Comparison of ENCODE assay signal across 1 cellular context in the genomic region with DNA sequence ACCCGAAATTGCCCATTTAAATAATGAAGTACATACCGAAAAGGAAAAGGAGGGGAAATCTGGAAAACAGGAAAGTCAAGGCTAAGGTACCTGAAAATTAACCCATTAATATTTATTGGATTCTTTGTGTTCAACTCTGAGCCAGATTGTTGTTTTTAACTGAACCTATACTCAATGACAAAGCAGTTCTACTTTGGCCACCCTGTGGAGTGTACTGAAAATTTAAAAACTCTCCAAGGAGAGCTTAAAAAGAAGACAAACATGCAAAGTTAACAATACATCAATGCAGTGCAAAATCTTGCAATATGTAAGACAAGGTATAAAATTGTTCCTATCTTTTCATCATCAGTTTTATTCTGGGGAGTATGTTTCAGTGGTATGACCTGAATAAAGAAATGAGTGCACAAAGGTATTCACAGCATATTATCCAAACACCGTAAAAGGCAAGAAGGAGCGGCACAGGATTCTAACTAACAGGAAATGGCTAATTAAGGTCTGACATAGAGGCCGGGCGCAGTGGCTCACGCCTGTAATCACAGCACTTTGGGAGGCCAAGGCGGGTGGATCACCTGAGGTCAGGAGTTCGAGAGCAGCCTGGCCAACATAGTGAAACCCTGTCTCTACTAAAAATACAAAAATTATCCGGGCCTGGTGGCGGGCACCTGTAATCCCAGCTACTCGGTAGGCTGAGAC.
TF ChIP-seq lines count a peak whose summit lies in the region.

No MANE protein-coding gene starts in this region.

TF ChIP-seq in IMR-90, 13 proteins besides CTCF, POLR2A, EP300 and RAD21 (continued from another document):
- TF ChIP-seq USF2 (IDR thresholded peaks at IDR 0.05; ENCODE audit: low read depth, low read length), result no peak
